Comparison of ENCODE assay signal across 1 cellular context in the genomic region with DNA sequence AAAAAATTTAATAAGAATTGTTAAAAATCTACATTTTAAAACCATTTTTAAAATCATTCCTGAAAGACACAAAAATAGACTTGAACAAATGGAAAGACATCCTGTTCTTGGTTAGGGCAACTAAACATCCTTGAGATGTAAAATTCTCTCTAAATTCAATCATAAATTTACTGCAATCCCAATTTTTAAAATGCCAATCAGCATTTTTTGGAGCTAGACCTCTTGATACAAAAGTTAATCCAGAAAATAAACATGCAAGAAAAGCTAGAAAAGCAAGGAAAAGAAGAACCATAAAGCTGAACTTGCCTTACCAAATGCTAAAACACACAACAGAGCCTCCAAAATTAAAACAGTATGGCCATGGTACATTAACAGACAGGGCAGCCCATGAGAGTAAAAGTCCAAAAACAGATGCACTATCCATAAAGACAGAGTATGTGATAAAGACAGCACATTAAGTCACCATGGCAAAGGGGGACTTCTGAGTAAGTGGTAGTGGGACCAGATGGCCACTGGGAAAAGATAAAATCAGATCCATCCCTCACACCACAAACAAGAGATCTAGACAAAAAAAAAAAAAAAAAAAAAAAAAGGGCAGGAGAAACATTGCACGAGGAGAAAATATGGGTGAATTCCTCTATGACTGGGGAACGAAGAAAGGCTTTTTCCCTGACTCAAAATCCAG.
TF ChIP-seq lines count a peak whose summit lies in the region.

No MANE protein-coding gene starts in this region.

TF ChIP-seq in K562, 482 proteins besides CTCF, POLR2A, EP300 and RAD21 (continued from another document):
- TF ChIP-seq MAFF (IDR thresholded peaks at IDR 0.05; ENCODE audit: low read length): peak; percentile 44
- TF ChIP-seq ZNF24 (IDR thresholded peaks at IDR 0.05): no peak
- no peak for TF ChIP-seq EZH2 (IDR thresholded peaks at IDR 0.05; ENCODE audit: borderline replicate concordance, low read depth, low read length)
- TF ChIP-seq TBP (optimal IDR thresholded peaks at IDR 0.05; ENCODE audit: low read depth, low read length): no peak
- TF ChIP-seq CHD4 (IDR thresholded peaks at IDR 0.05; ENCODE audit: insufficient read depth, insufficient replicate concordance, low read depth, low read length, poor library complexity, severe bottlenecking): no peak
- TF ChIP-seq MAFG (tag; conservative IDR thresholded peaks at IDR 0.05): peak; percentile 53
- no peak for TF ChIP-seq MTA1 (IDR thresholded peaks at IDR 0.05; ENCODE audit: borderline replicate concordance)
- no peak for TF ChIP-seq ZNF324 (CRISPR knock-in tag; IDR thresholded peaks at IDR 0.05)
- TF ChIP-seq SRSF9 (IDR thresholded peaks at IDR 0.05; ENCODE audit: borderline replicate concordance, low read depth, low read length): no peak
- TF ChIP-seq ZNF316 (IDR thresholded peaks at IDR 0.05): peak; percentile 87
- no peak for TF ChIP-seq KDM2B (CRISPR knock-in tag; IDR thresholded peaks at IDR 0.05)
- no peak for TF ChIP-seq ZNF239 (CRISPR knock-in tag; IDR thresholded peaks at IDR 0.05)
- no peak for TF ChIP-seq ZNF384 (IDR thresholded peaks at IDR 0.05; ENCODE audit: low read depth, low read length)
- TF ChIP-seq, protein P1, sequence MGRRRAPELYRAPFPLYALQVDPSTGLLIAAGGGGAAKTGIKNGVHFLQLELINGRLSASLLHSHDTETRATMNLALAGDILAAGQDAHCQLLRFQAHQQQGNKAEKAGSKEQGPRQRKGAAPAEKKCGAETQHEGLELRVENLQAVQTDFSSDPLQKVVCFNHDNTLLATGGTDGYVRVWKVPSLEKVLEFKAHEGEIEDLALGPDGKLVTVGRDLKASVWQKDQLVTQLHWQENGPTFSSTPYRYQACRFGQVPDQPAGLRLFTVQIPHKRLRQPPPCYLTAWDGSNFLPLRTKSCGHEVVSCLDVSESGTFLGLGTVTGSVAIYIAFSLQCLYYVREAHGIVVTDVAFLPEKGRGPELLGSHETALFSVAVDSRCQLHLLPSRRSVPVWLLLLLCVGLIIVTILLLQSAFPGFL (CRISPR knock-in tag; IDR thresholded peaks at IDR 0.05): no peak
- no peak for TF ChIP-seq HDAC3 (IDR thresholded peaks at IDR 0.05; ENCODE audit: borderline replicate concordance, partially characterized antibody)
- TF ChIP-seq, protein P2, sequence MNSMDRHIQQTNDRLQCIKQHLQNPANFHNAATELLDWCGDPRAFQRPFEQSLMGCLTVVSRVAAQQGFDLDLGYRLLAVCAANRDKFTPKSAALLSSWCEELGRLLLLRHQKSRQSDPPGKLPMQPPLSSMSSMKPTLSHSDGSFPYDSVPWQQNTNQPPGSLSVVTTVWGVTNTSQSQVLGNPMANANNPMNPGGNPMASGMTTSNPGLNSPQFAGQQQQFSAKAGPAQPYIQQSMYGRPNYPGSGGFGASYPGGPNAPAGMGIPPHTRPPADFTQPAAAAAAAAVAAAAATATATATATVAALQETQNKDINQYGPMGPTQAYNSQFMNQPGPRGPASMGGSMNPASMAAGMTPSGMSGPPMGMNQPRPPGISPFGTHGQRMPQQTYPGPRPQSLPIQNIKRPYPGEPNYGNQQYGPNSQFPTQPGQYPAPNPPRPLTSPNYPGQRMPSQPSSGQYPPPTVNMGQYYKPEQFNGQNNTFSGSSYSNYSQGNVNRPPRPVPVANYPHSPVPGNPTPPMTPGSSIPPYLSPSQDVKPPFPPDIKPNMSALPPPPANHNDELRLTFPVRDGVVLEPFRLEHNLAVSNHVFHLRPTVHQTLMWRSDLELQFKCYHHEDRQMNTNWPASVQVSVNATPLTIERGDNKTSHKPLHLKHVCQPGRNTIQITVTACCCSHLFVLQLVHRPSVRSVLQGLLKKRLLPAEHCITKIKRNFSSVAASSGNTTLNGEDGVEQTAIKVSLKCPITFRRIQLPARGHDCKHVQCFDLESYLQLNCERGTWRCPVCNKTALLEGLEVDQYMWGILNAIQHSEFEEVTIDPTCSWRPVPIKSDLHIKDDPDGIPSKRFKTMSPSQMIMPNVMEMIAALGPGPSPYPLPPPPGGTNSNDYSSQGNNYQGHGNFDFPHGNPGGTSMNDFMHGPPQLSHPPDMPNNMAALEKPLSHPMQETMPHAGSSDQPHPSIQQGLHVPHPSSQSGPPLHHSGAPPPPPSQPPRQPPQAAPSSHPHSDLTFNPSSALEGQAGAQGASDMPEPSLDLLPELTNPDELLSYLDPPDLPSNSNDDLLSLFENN (IDR thresholded peaks at IDR 0.05; ENCODE audit: low read depth in 2 of 2, low read length in 2 of 2): no peak
- no peak for TF ChIP-seq HDAC2 (IDR thresholded peaks at IDR 0.05)
- TF ChIP-seq, protein P3, sequence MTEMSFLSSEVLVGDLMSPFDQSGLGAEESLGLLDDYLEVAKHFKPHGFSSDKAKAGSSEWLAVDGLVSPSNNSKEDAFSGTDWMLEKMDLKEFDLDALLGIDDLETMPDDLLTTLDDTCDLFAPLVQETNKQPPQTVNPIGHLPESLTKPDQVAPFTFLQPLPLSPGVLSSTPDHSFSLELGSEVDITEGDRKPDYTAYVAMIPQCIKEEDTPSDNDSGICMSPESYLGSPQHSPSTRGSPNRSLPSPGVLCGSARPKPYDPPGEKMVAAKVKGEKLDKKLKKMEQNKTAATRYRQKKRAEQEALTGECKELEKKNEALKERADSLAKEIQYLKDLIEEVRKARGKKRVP (CRISPR knock-in tag; IDR thresholded peaks at IDR 0.05): no peak
- no peak for TF ChIP-seq SIN3B (IDR thresholded peaks at IDR 0.05; ENCODE audit: low read depth)
- no peak for TF ChIP-seq RBM14 (IDR thresholded peaks at IDR 0.05; ENCODE audit: borderline replicate concordance, insufficient read depth, low read depth, low read length)
- TF ChIP-seq ERF (CRISPR knock-in tag; IDR thresholded peaks at IDR 0.05): no peak
- TF ChIP-seq ZNF41 (CRISPR knock-in tag; conservative IDR thresholded peaks at IDR 0.05): no peak
- TF ChIP-seq RBM22 (IDR thresholded peaks at IDR 0.05; ENCODE audit: low read depth, low read length, poor library complexity, severe bottlenecking): no peak
- TF ChIP-seq ZNF561 (CRISPR knock-in tag; conservative IDR thresholded peaks at IDR 0.05): no peak
- TF ChIP-seq BRF1 (IDR thresholded peaks at IDR 0.05; ENCODE audit: borderline replicate concordance, extremely low read depth, insufficient read length): no peak
- no peak for TF ChIP-seq MCM2 (IDR thresholded peaks at IDR 0.05; ENCODE audit: low read depth)
- no peak for TF ChIP-seq ZBTB1 (CRISPR knock-in tag; IDR thresholded peaks at IDR 0.05; ENCODE audit: borderline replicate concordance, low read depth)
- TF ChIP-seq SAFB2 (IDR thresholded peaks at IDR 0.05; ENCODE audit: borderline replicate concordance, low read depth, low read length, severe bottlenecking): no peak
- no peak for TF ChIP-seq HIVEP1 (CRISPR knock-in tag; IDR thresholded peaks at IDR 0.05)
- no peak for TF ChIP-seq PHB2 (IDR thresholded peaks at IDR 0.05; ENCODE audit: low read depth)
